In genomic region chr12:6333029-6333428, GRCh38 we compare ENCODE assay signal across 1 cellular context.
TF ChIP-seq lines count a peak whose summit lies in the region.

No MANE protein-coding gene starts in this region.

TF ChIP-seq in A549, 52 proteins besides CTCF, POLR2A, EP300 and RAD21 (continued from another document):
- TF ChIP-seq REST (IDR thresholded peaks at IDR 0.05): no peak
- no peak for TF ChIP-seq KDM1A (IDR thresholded peaks at IDR 0.05; ENCODE audit: low read depth)
- TF ChIP-seq FOXS1 (CRISPR knock-in tag; IDR thresholded peaks at IDR 0.05): no peak
- TF ChIP-seq HOXA7 (CRISPR knock-in tag; IDR thresholded peaks at IDR 0.05): no peak
- no peak for TF ChIP-seq HOXB13 (CRISPR knock-in tag; IDR thresholded peaks at IDR 0.05; ENCODE audit: low read depth)
- TF ChIP-seq NFE2L2 (conservative IDR thresholded peaks at IDR 0.05; ENCODE audit: low read length): no peak
- TF ChIP-seq RCOR1 (IDR thresholded peaks at IDR 0.05; ENCODE audit: low read depth, low read length): no peak
- no peak for TF ChIP-seq MAZ (IDR thresholded peaks at IDR 0.05; ENCODE audit: borderline replicate concordance, low read depth, low read length)
- no peak for TF ChIP-seq TFCP2L1 (CRISPR knock-in tag; IDR thresholded peaks at IDR 0.05)
- no peak for TF ChIP-seq ZC3H11A (IDR thresholded peaks at IDR 0.05)
- TF ChIP-seq, protein P1, sequence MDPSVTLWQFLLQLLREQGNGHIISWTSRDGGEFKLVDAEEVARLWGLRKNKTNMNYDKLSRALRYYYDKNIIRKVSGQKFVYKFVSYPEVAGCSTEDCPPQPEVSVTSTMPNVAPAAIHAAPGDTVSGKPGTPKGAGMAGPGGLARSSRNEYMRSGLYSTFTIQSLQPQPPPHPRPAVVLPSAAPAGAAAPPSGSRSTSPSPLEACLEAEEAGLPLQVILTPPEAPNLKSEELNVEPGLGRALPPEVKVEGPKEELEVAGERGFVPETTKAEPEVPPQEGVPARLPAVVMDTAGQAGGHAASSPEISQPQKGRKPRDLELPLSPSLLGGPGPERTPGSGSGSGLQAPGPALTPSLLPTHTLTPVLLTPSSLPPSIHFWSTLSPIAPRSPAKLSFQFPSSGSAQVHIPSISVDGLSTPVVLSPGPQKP (IDR thresholded peaks at IDR 0.05; ENCODE audit: low read depth, low read length): no peak
- TF ChIP-seq, protein P2, sequence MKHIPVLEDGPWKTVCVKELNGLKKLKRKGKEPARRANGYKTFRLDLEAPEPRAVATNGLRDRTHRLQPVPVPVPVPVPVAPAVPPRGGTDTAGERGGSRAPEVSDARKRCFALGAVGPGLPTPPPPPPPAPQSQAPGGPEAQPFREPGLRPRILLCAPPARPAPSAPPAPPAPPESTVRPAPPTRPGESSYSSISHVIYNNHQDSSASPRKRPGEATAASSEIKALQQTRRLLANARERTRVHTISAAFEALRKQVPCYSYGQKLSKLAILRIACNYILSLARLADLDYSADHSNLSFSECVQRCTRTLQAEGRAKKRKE (CRISPR knock-in tag; IDR thresholded peaks at IDR 0.05; ENCODE audit: low read depth): no peak
TF ChIP-seq in A549: peak in this region for 0.
